Comparison of ENCODE assay signal across 3 cellular contexts in the genomic region with DNA sequence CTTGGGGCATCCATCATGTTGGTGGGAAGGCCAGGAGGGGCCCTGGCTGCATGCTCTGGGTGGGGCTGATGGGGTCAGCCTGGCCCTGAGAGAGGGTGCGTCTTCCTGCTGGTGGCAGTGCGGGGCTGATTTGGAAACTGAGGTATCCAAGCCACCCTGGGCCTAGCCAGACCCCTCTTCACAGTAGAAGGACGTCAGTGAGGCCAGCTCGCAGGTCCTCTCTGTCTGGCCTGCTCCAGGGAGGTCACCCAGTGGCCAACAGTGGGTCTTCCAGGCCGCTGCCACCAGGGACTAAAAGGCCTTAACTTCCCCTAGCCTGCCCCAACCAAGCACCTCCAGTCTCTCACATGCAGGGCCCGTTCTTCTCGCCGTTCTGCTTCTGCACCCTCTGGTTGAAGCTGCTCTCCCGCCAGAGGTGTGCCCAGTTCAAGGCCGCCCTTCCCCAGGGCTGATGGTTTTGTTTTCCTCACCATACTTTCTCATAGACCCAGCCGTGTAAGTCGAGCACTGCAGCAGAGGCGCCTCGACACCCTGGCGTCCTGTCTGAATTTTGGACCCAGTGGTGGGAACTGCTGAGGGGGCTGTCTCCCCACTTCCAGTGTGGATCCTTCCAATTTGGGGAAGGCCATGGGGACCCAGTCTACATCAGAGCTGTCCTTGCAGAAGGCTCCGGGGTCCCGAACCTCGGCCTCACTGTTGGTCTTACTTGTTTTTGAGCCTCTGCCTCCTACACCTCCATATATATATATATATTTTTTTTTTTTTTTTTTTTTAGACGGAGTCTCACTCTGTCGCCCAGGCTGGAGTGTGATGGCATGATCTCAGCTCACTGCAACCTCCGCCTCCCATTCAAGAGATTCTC.
TF ChIP-seq lines count a peak whose summit lies in the region.

No MANE protein-coding gene starts in this region.

TF ChIP-seq in IMR-90, 13 proteins besides CTCF, POLR2A, EP300 and RAD21:
- no peak for TF ChIP-seq MXI1 (IDR thresholded peaks at IDR 0.05; ENCODE audit: borderline replicate concordance, low read depth, low read length)
- TF ChIP-seq FOS (IDR thresholded peaks at IDR 0.05; ENCODE audit: low read depth, low read length), result no peak

TF ChIP-seq in WTC11, 78 proteins besides CTCF, POLR2A, EP300 and RAD21:
- TF ChIP-seq FOXP1 (CRISPR knock-in tag; IDR thresholded peaks at IDR 0.05; ENCODE audit: borderline replicate concordance), result no peak
- TF ChIP-seq RELA (CRISPR knock-in tag; IDR thresholded peaks at IDR 0.05; ENCODE audit: borderline replicate concordance), result no peak
- no peak for TF ChIP-seq ZNF263 (CRISPR knock-in tag; IDR thresholded peaks at IDR 0.05; ENCODE audit: low read depth)
- no peak for TF ChIP-seq ZNF219 (CRISPR knock-in tag; IDR thresholded peaks at IDR 0.05; ENCODE audit: borderline replicate concordance)
- no peak for TF ChIP-seq GABPB1 (CRISPR knock-in tag; IDR thresholded peaks at IDR 0.05)
- TF ChIP-seq, protein P1, sequence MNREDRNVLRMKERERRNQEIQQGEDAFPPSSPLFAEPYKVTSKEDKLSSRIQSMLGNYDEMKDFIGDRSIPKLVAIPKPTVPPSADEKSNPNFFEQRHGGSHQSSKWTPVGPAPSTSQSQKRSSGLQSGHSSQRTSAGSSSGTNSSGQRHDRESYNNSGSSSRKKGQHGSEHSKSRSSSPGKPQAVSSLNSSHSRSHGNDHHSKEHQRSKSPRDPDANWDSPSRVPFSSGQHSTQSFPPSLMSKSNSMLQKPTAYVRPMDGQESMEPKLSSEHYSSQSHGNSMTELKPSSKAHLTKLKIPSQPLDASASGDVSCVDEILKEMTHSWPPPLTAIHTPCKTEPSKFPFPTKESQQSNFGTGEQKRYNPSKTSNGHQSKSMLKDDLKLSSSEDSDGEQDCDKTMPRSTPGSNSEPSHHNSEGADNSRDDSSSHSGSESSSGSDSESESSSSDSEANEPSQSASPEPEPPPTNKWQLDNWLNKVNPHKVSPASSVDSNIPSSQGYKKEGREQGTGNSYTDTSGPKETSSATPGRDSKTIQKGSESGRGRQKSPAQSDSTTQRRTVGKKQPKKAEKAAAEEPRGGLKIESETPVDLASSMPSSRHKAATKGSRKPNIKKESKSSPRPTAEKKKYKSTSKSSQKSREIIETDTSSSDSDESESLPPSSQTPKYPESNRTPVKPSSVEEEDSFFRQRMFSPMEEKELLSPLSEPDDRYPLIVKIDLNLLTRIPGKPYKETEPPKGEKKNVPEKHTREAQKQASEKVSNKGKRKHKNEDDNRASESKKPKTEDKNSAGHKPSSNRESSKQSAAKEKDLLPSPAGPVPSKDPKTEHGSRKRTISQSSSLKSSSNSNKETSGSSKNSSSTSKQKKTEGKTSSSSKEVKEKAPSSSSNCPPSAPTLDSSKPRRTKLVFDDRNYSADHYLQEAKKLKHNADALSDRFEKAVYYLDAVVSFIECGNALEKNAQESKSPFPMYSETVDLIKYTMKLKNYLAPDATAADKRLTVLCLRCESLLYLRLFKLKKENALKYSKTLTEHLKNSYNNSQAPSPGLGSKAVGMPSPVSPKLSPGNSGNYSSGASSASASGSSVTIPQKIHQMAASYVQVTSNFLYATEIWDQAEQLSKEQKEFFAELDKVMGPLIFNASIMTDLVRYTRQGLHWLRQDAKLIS (CRISPR knock-in tag; IDR thresholded peaks at IDR 0.05; ENCODE audit: borderline replicate concordance), result no peak
- TF ChIP-seq TCF7 (CRISPR knock-in tag; IDR thresholded peaks at IDR 0.05; ENCODE audit: low read depth), result no peak

TF ChIP-seq in H1, 55 proteins besides CTCF, POLR2A, EP300 and RAD21:
- TF ChIP-seq SP1 (IDR thresholded peaks at IDR 0.05; ENCODE audit: low read depth, low read length), result no peak
- no peak for TF ChIP-seq CHD2 (IDR thresholded peaks at IDR 0.05; ENCODE audit: low read length)
- no peak for TF ChIP-seq TAF7 (optimal IDR thresholded peaks at IDR 0.05; ENCODE audit: borderline replicate concordance, low read depth, low read length)
- no peak for TF ChIP-seq TAF1 (IDR thresholded peaks at IDR 0.05; ENCODE audit: low read depth, low read length)
- TF ChIP-seq NANOG (IDR thresholded peaks at IDR 0.05; ENCODE audit: insufficient read depth, low read depth, low read length, poor library complexity, severe bottlenecking), result no peak
- TF ChIP-seq JUN (IDR thresholded peaks at IDR 0.05; ENCODE audit: low read depth, low read length), result no peak
- no peak for TF ChIP-seq BACH1 (IDR thresholded peaks at IDR 0.05; ENCODE audit: low read length)
- TF ChIP-seq SAP30 (IDR thresholded peaks at IDR 0.05; ENCODE audit: insufficient read depth, insufficient replicate concordance, low read length), result no peak
- no peak for TF ChIP-seq RNF2 (IDR thresholded peaks at IDR 0.05; ENCODE audit: borderline replicate concordance, low read depth, low read length, missing control alignments, poor library complexity, severe bottlenecking)
